ENCODE assay signal across 19 cellular contexts in genomic region chr10:47164800-47165128, GRCh38.
DNase-seq lines count a peak whose midpoint lies in the region; ATAC-seq and TF ChIP-seq lines count a peak whose summit lies in the region.
"Had no signal": no experiment of that assay in that cellular context is flagged by ENCODE, and none has a peak within 500 bp of the region (broad histone marks: within the 10 kb centered on the region; RNA-seq: fewer than 3 reads in every experiment).

No MANE protein-coding gene starts in this region.

- ATAC-seq in activated CD8-positive, alpha-beta T cell treated with anti-CD3 and anti-CD28 coated beads, Interleukin-2, amount 10 ng/mL, durations not matched to agents 7 days and 5 days = no peak
- no peak for ATAC-seq in naive thymus-derived CD4-positive, alpha-beta T cell
- ATAC-seq: WTC11 had no signal

- no peaks in the 10 kb centered on the region for H3K36me3 ChIP-seq in naive thymus-derived CD4-positive, alpha-beta T cell (ENCODE audit: control insufficient read depth in 2 of 3, insufficient read depth in 3 of 3, low read length in 3 of 3)
- H3K36me3 ChIP-seq in OCI-LY7 (ENCODE audit: insufficient read depth, low read length) = no peaks in the 10 kb centered on the region
- H3K36me3 ChIP-seq: cardiac muscle cell, heart right ventricle, neutrophil had no signal

- no peak for TF ChIP-seq CTCF in OCI-LY7 (conservative IDR thresholded peaks at IDR 0.05; ENCODE audit: low read length)

- H3K4me1 ChIP-seq in naive thymus-derived CD4-positive, alpha-beta T cell (ENCODE audit: control insufficient read depth in 2 of 2, insufficient read depth in 2 of 2, low read length in 2 of 2) = peaks cover 12 to 23% of the 10 kb centered on the region in 2 donors
- no peaks in the 10 kb centered on the region for H3K4me1 ChIP-seq in OCI-LY7 (ENCODE audit: insufficient read depth, low read length, poor library complexity, severe bottlenecking)

- peak overlapping the region; percentile 49 for H3K4me3 Mint-ChIP-seq in activated CD4-positive, alpha-beta T cell treated with anti-CD3 and anti-CD28 coated beads, Interleukin-2, amount 10 ng/mL, durations not matched to agents 7 days and 5 days
- peak overlapping the region; percentile 75 for H3K4me3 Mint-ChIP-seq in activated CD8-positive, alpha-beta T cell treated with anti-CD3 and anti-CD28 coated beads, Interleukin-2, amount 10 ng/mL, durations not matched to agents 7 days and 5 days
- peak overlapping the region in 8 of 10 donors; percentile 79 to 93 (median 92) for H3K4me3 Mint-ChIP-seq in naive thymus-derived CD4-positive, alpha-beta T cell
- H3K4me3 Mint-ChIP-seq: type B pancreatic cell, WTC11 had no signal

- peak overlapping the region; percentile 77 for H3K27ac ChIP-seq in naive thymus-derived CD4-positive, alpha-beta T cell (ENCODE audit: low read depth, low read length)
- H3K27ac ChIP-seq in OCI-LY7 (ENCODE audit: low read depth, low read length, poor library complexity, severe bottlenecking) = no peak overlapping the region
- H3K27ac ChIP-seq: cardiac muscle cell, neutrophil, RWPE1 had no signal

- H3K79me2 ChIP-seq in OCI-LY7 (ENCODE audit: insufficient read depth, low read depth, low read length) = no peaks in the 10 kb centered on the region

- H3K9me2 ChIP-seq in OCI-LY7 (ENCODE audit: insufficient read depth, low read length) = no peaks in the 10 kb centered on the region

- intact Hi-C loops in naive thymus-derived CD4-positive, alpha-beta T cell (cut with micrococcal nuclease) = loop anchor here (1.0 to 10.0 kb wide), 7 partner anchors 42 to 137 kb away; partner anchors contain the start of gene GDF10 (in 1 of the 2)
- intact Hi-C loops in OCI-LY7 (cut with micrococcal nuclease; ENCODE audit: unreplicated experiment) = no loop called here

- H3K36me3 Mint-ChIP-seq in activated CD4-positive, alpha-beta T cell treated with anti-CD3 and anti-CD28 coated beads, Interleukin-2, amount 10 ng/mL, durations not matched to agents 7 days and 5 days (ENCODE audit: low read depth) = peaks cover 7% of the 10 kb centered on the region
- H3K36me3 Mint-ChIP-seq in activated CD8-positive, alpha-beta T cell treated with anti-CD3 and anti-CD28 coated beads, Interleukin-2, amount 10 ng/mL, durations not matched to agents 7 days and 5 days (ENCODE audit: low read depth) = peaks cover 2% of the 10 kb centered on the region
- H3K36me3 Mint-ChIP-seq in naive thymus-derived CD4-positive, alpha-beta T cell = peaks cover 0 to 3% (median 0%) of the 10 kb centered on the region in 5 donors
- H3K36me3 Mint-ChIP-seq: memory B cell; stimulated activated memory B cell treated with anti-CD40 and anti-IgM and Interleukin-4, amounts not matched to agents 10 μg/mL and 1 μg/mL and 100 μg/mL, for 72 hours; type B pancreatic cell had no signal

- no peaks in the 10 kb centered on the region for H3K27me3 ChIP-seq in naive thymus-derived CD4-positive, alpha-beta T cell (ENCODE audit: control insufficient read depth in 2 of 2, insufficient read depth in 2 of 2, low read length in 2 of 2)
- H3K27me3 ChIP-seq: cardiac muscle cell had no signal

- peak overlapping the region; percentile 71 for H3K4me3 ChIP-seq in naive thymus-derived CD4-positive, alpha-beta T cell (ENCODE audit: low read length)
- H3K4me3 ChIP-seq in OCI-LY7 (ENCODE audit: low read depth, low read length, poor library complexity, severe bottlenecking) = no peak overlapping the region
- H3K4me3 ChIP-seq: cardiac muscle cell had no signal

- no peak overlapping the region for H3K4me2 ChIP-seq in OCI-LY7 (ENCODE audit: low read length)

- DNase-seq in activated CD4-positive, alpha-beta T cell treated with anti-CD3 and anti-CD28 coated beads, Interleukin-2, amount 10 ng/mL, durations not matched to agents 7 days and 5 days = no peak
- DNase-seq in activated CD4-positive, alpha-beta T cell treated with anti-CD3 and anti-CD28 coated beads for 48 hours = no peak
- DNase-seq in EL (peak; percentile 42), NCI-H1694 (lab: John Stamatoyannopoulos, UW) (no peak), OCI-LY7 (ENCODE audit: low spot score) (no peak), midbrain (lab: John Stamatoyannopoulos, UW) (no peak)
- DNase-seq in activated CD8-positive, alpha-beta T cell treated with anti-CD3 and anti-CD28 coated beads, Interleukin-2, amount 10 ng/mL, durations not matched to agents 7 days and 5 days = no peak
- DNase-seq in naive thymus-derived CD4-positive, alpha-beta T cell = no peak
- DNase-seq: effector CD8-positive, alpha-beta T cell; heart right ventricle; NCI-H146; retina had no signal

- H4K20me1 ChIP-seq in OCI-LY7 (ENCODE audit: insufficient read depth, low read length) = no peaks in the 10 kb centered on the region

- H3K27me3 Mint-ChIP-seq in activated CD4-positive, alpha-beta T cell treated with anti-CD3 and anti-CD28 coated beads, Interleukin-2, amount 10 ng/mL, durations not matched to agents 7 days and 5 days = no peaks in the 10 kb centered on the region
- no peaks in the 10 kb centered on the region for H3K27me3 Mint-ChIP-seq in activated CD8-positive, alpha-beta T cell treated with anti-CD3 and anti-CD28 coated beads, Interleukin-2, amount 10 ng/mL, durations not matched to agents 7 days and 5 days (ENCODE audit: low read depth)
- peaks cover 0 to 3% (median 0%) of the 10 kb centered on the region in 5 donors for H3K27me3 Mint-ChIP-seq in naive thymus-derived CD4-positive, alpha-beta T cell

- peaks cover 22% of the 10 kb centered on the region for H3K4me1 Mint-ChIP-seq in activated CD4-positive, alpha-beta T cell treated with anti-CD3 and anti-CD28 coated beads, Interleukin-2, amount 10 ng/mL, durations not matched to agents 7 days and 5 days
- H3K4me1 Mint-ChIP-seq in activated CD8-positive, alpha-beta T cell treated with anti-CD3 and anti-CD28 coated beads, Interleukin-2, amount 10 ng/mL, durations not matched to agents 7 days and 5 days (ENCODE audit: low read depth) = peaks cover 24% of the 10 kb centered on the region
- H3K4me1 Mint-ChIP-seq in naive thymus-derived CD4-positive, alpha-beta T cell = peaks cover 19 to 43% (median 28%) of the 10 kb centered on the region in 7 donors

- H2AFZ ChIP-seq in OCI-LY7 (ENCODE audit: low read length) = no peak overlapping the region

- H3K9me3 Mint-ChIP-seq in activated CD4-positive, alpha-beta T cell treated with anti-CD3 and anti-CD28 coated beads, Interleukin-2, amount 10 ng/mL, durations not matched to agents 7 days and 5 days = peaks cover 2% of the 10 kb centered on the region
- no peaks in the 10 kb centered on the region for H3K9me3 Mint-ChIP-seq in activated CD8-positive, alpha-beta T cell treated with anti-CD3 and anti-CD28 coated beads, Interleukin-2, amount 10 ng/mL, durations not matched to agents 7 days and 5 days (ENCODE audit: insufficient read depth)
- H3K9me3 Mint-ChIP-seq in naive thymus-derived CD4-positive, alpha-beta T cell = peaks cover 0 to 7% (median 0%) of the 10 kb centered on the region in 11 donors
- H3K9me3 Mint-ChIP-seq: memory B cell; stimulated activated memory B cell treated with anti-CD40 and anti-IgM and Interleukin-4, amounts not matched to agents 10 μg/mL and 1 μg/mL and 100 μg/mL, for 72 hours; type B pancreatic cell had no signal

- peak overlapping the region; percentile 93 for H3K27ac Mint-ChIP-seq in activated CD4-positive, alpha-beta T cell treated with anti-CD3 and anti-CD28 coated beads, Interleukin-2, amount 10 ng/mL, durations not matched to agents 7 days and 5 days
- H3K27ac Mint-ChIP-seq in activated CD8-positive, alpha-beta T cell treated with anti-CD3 and anti-CD28 coated beads, Interleukin-2, amount 10 ng/mL, durations not matched to agents 7 days and 5 days = no peak overlapping the region
- H3K27ac Mint-ChIP-seq in naive thymus-derived CD4-positive, alpha-beta T cell = peak overlapping the region in 8 of 9 donors; percentile 96 to 100 (median 99)
- H3K27ac Mint-ChIP-seq: memory B cell, WTC11 had no signal

- CTCF ChIA-PET in activated CD4-positive, alpha-beta T cell treated with anti-CD3 and anti-CD28 coated beads, Interleukin-2, amount 10 ng/mL, durations not matched to agents 7 days and 5 days (lab: Charles Lee) = interaction anchor here (0.7 kb wide), 1 partner anchor 147 kb away, joined by 3 read pairs; no protein-coding TSS in a partner anchor
- CTCF ChIA-PET in activated CD8-positive, alpha-beta T cell treated with anti-CD3 and anti-CD28 coated beads, Interleukin-2, amount 10 ng/mL, durations not matched to agents 7 days and 5 days (lab: Charles Lee) = interaction anchor here (1.6 kb wide), 1 partner anchor 20 kb away, joined by 6 read pairs; no protein-coding TSS in a partner anchor
- CTCF ChIA-PET in naive thymus-derived CD4-positive, alpha-beta T cell (lab: Charles Lee) = no interaction called here
- CTCF ChIA-PET in OCI-LY7 (lab: Charles Lee; ENCODE audit: unreplicated experiment) = no interaction called here

- POLR2A ChIA-PET in activated CD4-positive, alpha-beta T cell treated with anti-CD3 and anti-CD28 coated beads, Interleukin-2, amount 10 ng/mL, durations not matched to agents 7 days and 5 days (lab: Charles Lee) = no interaction called here
- POLR2A ChIA-PET in activated CD8-positive, alpha-beta T cell treated with anti-CD3 and anti-CD28 coated beads, Interleukin-2, amount 10 ng/mL, durations not matched to agents 7 days and 5 days (lab: Charles Lee) = no interaction called here
- POLR2A ChIA-PET in naive thymus-derived CD4-positive, alpha-beta T cell (lab: Charles Lee) = interaction anchor here (1.3 to 3.6 kb wide), 3 partner anchors 43 to 95 kb away, joined by 4 to 22 read pairs (median 9); no protein-coding TSS in a partner anchor
- POLR2A ChIA-PET in OCI-LY7 (lab: Charles Lee) = no interaction called here

- no peaks in the 10 kb centered on the region for H3K9me3 ChIP-seq in naive thymus-derived CD4-positive, alpha-beta T cell (ENCODE audit: control insufficient read depth in 2 of 3, low read length in 3 of 3)
- peaks cover 5% of the 10 kb centered on the region; the same call in 1 of the 2 replicates for H3K9me3 ChIP-seq in OCI-LY7 (ENCODE audit: low read length)
- H3K9me3 ChIP-seq: heart right ventricle, neutrophil had no signal

- BruUV-seq in OCI-LY7 (replicated peaks; lab: Mats Ljungman, UMichigan) = no TSS peak

Comparison
In these comparisons a context has a peak if more than half of its experiments do, and no peak if none do; other contexts are left out.
1. CTCF ChIA-PET loops: an anchor here in activated CD4-positive, alpha-beta T cell treated with anti-CD3 and anti-CD28 coated beads, Interleukin-2, amount 10 ng/mL, durations not matched to agents 7 days and 5 days (0.7 kb wide) and activated CD8-positive, alpha-beta T cell treated with anti-CD3 and anti-CD28 coated beads, Interleukin-2, amount 10 ng/mL, durations not matched to agents 7 days and 5 days (1.6 kb wide); none called in naive thymus-derived CD4-positive, alpha-beta T cell and OCI-LY7.